Comparison of ENCODE assay signal across 11 cellular contexts in the genomic region with DNA sequence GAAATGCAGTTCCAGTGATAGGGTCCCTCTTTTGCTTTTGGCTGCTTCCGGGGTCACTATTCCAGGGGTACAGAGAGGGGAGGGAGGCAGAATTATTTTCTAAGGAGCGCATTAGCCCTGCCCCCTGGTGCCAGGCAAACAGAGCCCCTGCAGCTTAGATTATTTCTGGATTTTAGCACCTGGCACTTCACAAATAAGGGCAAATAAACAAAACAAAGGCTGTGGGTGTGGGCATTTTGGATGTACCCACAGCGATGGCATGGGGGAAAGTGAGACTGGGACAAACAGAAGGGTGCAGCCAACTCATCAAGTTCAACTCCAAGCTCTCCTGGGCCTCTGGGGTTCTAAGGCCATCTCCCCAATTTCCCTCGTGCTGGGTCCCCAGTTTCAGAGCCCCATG. TPM values are rescaled to one million over a fixed set of nuclear protein-coding genes. Genes with fewer than 3 reads are reported as not detected.
DNase-seq lines count a peak whose midpoint lies in the region; ATAC-seq and TF ChIP-seq lines count a peak whose summit lies in the region.
"Had no signal": no experiment of that assay in that cellular context is flagged by ENCODE, and none has a peak within 500 bp of the region (broad histone marks: within the 10 kb centered on the region; RNA-seq: fewer than 3 reads in every experiment).

No MANE protein-coding gene starts in this region.

- H3K4me3 Mint-ChIP-seq in activated CD8-positive, alpha-beta T cell treated with anti-CD3 and anti-CD28 coated beads for 36 hours = peak overlapping the region; percentile 83

- H3K4me3 ChIP-seq in BLaER1 (peak overlapping the region; percentile 48; the same call in 1 of the 2 replicates), muscle layer of colon (ENCODE audit: low read depth in 1 of 2, low read length in 2 of 2) (no peak overlapping the region)

- H3K27me3 Mint-ChIP-seq in activated CD8-positive, alpha-beta T cell treated with anti-CD3 and anti-CD28 coated beads for 36 hours = no peaks in the 10 kb centered on the region

- POLR2A ChIA-PET in activated CD8-positive, alpha-beta T cell treated with anti-CD3 and anti-CD28 coated beads for 36 hours (lab: Charles Lee) = interaction anchor here (0.9 to 3.2 kb wide), 8 partner anchors 8 to 36 kb away, joined by 3 to 19 read pairs (median 4); no protein-coding TSS in a partner anchor

- no peaks in the 10 kb centered on the region for H3K9me3 Mint-ChIP-seq in activated CD8-positive, alpha-beta T cell treated with anti-CD3 and anti-CD28 coated beads for 36 hours

- CTCF ChIA-PET in activated CD8-positive, alpha-beta T cell treated with anti-CD3 and anti-CD28 coated beads for 36 hours (lab: Charles Lee) = interaction anchor here (1.3 to 12.0 kb wide), 7 partner anchors 15 to 176 kb away, joined by 3 to 170 read pairs (median 6); no protein-coding TSS in a partner anchor

- no peaks in the 10 kb centered on the region for H3K9me3 ChIP-seq in BLaER1
- no peaks in the 10 kb centered on the region for H3K9me3 ChIP-seq in muscle layer of colon (ENCODE audit: low read length)

- H3K4me2 ChIP-seq in BLaER1 = peak overlapping the region; percentile 91

- peaks cover 90% of the 10 kb centered on the region for H3K4me1 Mint-ChIP-seq in activated CD8-positive, alpha-beta T cell treated with anti-CD3 and anti-CD28 coated beads for 36 hours (ENCODE audit: low read depth)

- ATAC-seq in activated CD8-positive, alpha-beta T cell treated with anti-CD3 and anti-CD28 coated beads for 36 hours = no peak
- no peak for ATAC-seq in HG03175 (IDR thresholded peaks at IDR 0.05; ENCODE audit: unreplicated experiment)

- H3K9ac ChIP-seq in BLaER1 (peak overlapping the region; percentile 71), muscle layer of colon (ENCODE audit: low read length) (no peak overlapping the region)

- no peaks in the 10 kb centered on the region for H3K36me3 ChIP-seq in BLaER1
- H3K36me3 ChIP-seq in muscle layer of colon (ENCODE audit: insufficient read depth, low read length) = peaks cover 74% of the 10 kb centered on the region

- TF ChIP-seq CTCF in activated CD8-positive, alpha-beta T cell treated with anti-CD3 and anti-CD28 coated beads for 36 hours (IDR thresholded peaks at IDR 0.05) = no peak

- DNase-seq in COR-L47 (lab: John Stamatoyannopoulos, UW) (peak; percentile 79), NCI-H526 (lab: John Stamatoyannopoulos, UW) (no peak), epidermal melanocyte (ENCODE audit: insufficient read length, low spot score) (no peak), anterior cingulate cortex (lab: John Stamatoyannopoulos, UW) (no peak)
- DNase-seq in activated CD8-positive, alpha-beta T cell treated with anti-CD3 and anti-CD28 coated beads for 36 hours = no peak
- DNase-seq: Calu3, NCI-H1930 had no signal

- H3K4me1 ChIP-seq in BLaER1 (peaks cover 96% of the 10 kb centered on the region), muscle layer of colon (ENCODE audit: insufficient read depth, low read length) (peaks cover 71% of the 10 kb centered on the region)

- intact Hi-C loops in activated CD8-positive, alpha-beta T cell treated with anti-CD3 and anti-CD28 coated beads for 36 hours (cut with micrococcal nuclease) = loop anchor here (10.0 kb wide), 1 partner anchor 179 kb away; no protein-coding TSS in a partner anchor

- no peaks in the 10 kb centered on the region for H3K27me3 ChIP-seq in BLaER1
- H3K27me3 ChIP-seq in muscle layer of colon (ENCODE audit: control insufficient read depth in 1 of 2, insufficient read depth in 2 of 2, low read length in 2 of 2) = no peaks in the 10 kb centered on the region

- H3K27ac ChIP-seq in BLaER1 (peak overlapping the region; percentile 81), muscle layer of colon (ENCODE audit: low read depth, low read length) (peak overlapping the region; percentile 39)

- H3K36me3 Mint-ChIP-seq in activated CD8-positive, alpha-beta T cell treated with anti-CD3 and anti-CD28 coated beads for 36 hours (ENCODE audit: low read depth) = peaks cover 9% of the 10 kb centered on the region

- no peaks in the 10 kb centered on the region for H4K20me1 ChIP-seq in BLaER1

- H3K27ac Mint-ChIP-seq in activated CD8-positive, alpha-beta T cell treated with anti-CD3 and anti-CD28 coated beads for 36 hours = peak overlapping the region; percentile 99

RNA-seq across cellular contexts. Expression of a gene that starts 20.3 kb away (rescaled TPM):
- total RNA-seq in activated CD8-positive, alpha-beta T cell treated with anti-CD3 and anti-CD28 coated beads for 36 hours = 10 to 100 TPM; 11.7 to 12.7 TPM

RNA-seq across cellular contexts. Expression of a gene that starts 28.9 kb away (rescaled TPM):
- not detected for total RNA-seq in activated CD8-positive, alpha-beta T cell treated with anti-CD3 and anti-CD28 coated beads for 36 hours
- total RNA-seq: Calu3, mesenteric fat pad had no signal

RNA-seq across cellular contexts. Expression of a gene that starts 41.0 kb away (rescaled TPM):
- not detected for total RNA-seq in activated CD8-positive, alpha-beta T cell treated with anti-CD3 and anti-CD28 coated beads for 36 hours
- total RNA-seq: Calu3, mesenteric fat pad had no signal
